Comparison of ENCODE assay signal across 12 cellular contexts in genomic region chr15:66720206-66721010, GRCh38. TPM values are rescaled to one million over a fixed set of nuclear protein-coding genes. Genes with fewer than 3 reads are reported as not detected.
DNase-seq lines count a peak whose midpoint lies in the region; ATAC-seq and TF ChIP-seq lines count a peak whose summit lies in the region.
"Had no signal": no experiment of that assay in that cellular context is flagged by ENCODE, and none has a peak within 500 bp of the region (broad histone marks: within the 10 kb centered on the region; RNA-seq: fewer than 3 reads in every experiment).

No MANE protein-coding gene starts in this region.

- H2AFZ ChIP-seq in ACC112 (ENCODE audit: low read length, unreplicated experiment) (no peak overlapping the region), MM.1S (ENCODE audit: low read length) (no peak overlapping the region)

- H3K4me3 ChIP-seq in ACC112 (ENCODE audit: low read depth, low read length) (no peak overlapping the region; the same call in 1 of the 2 replicates), MM.1S (ENCODE audit: low read length) (no peak overlapping the region)
- H3K4me3 ChIP-seq: heart left ventricle, sigmoid colon, uterus had no signal

- POLR2A ChIA-PET in activated CD8-positive, alpha-beta T cell treated with anti-CD3 and anti-CD28 coated beads, Interleukin-2, amount 10 ng/mL, durations not matched to agents 7 days and 5 days (lab: Charles Lee): interaction anchor here (0.6 to 1.5 kb wide), 3 partner anchors 11 to 141 kb away, joined by 4 to 8 read pairs (median 7); no protein-coding TSS in a partner anchor

- H3K36me3 Mint-ChIP-seq in activated CD8-positive, alpha-beta T cell treated with anti-CD3 and anti-CD28 coated beads, Interleukin-2, amount 10 ng/mL, durations not matched to agents 7 days and 5 days (ENCODE audit: low read depth): no peaks in the 10 kb centered on the region

- no peaks in the 10 kb centered on the region for H3F3A ChIP-seq in MM.1S (ENCODE audit: insufficient read depth, low read length)

- peaks cover 13% of the 10 kb centered on the region; the same call in 1 of the 2 replicates for H3K36me3 ChIP-seq in ACC112 (ENCODE audit: insufficient read depth, low read length)
- H3K36me3 ChIP-seq in MM.1S (replicated peaks; ENCODE audit: insufficient read depth, low read length): no peaks in the 10 kb centered on the region
- H3K36me3 ChIP-seq: uterus had no signal

- H4K20me1 ChIP-seq in MM.1S (ENCODE audit: insufficient read depth, low read length): no peaks in the 10 kb centered on the region

- peak overlapping the region; percentile 69 for H3K27ac Mint-ChIP-seq in activated CD8-positive, alpha-beta T cell treated with anti-CD3 and anti-CD28 coated beads, Interleukin-2, amount 10 ng/mL, durations not matched to agents 7 days and 5 days

- H3K9me3 ChIP-seq in MM.1S (replicated peaks; ENCODE audit: insufficient read depth, low read length): no peaks in the 10 kb centered on the region
- H3K9me3 ChIP-seq: heart left ventricle, sigmoid colon, uterus had no signal

- H3K9me2 ChIP-seq in MM.1S (replicated peaks; ENCODE audit: insufficient read depth, low read length): no peaks in the 10 kb centered on the region

- H3K27ac ChIP-seq in ACC112 (ENCODE audit: low read depth, low read length): peak overlapping the region; percentile 68
- no peak overlapping the region for H3K27ac ChIP-seq in MM.1S (ENCODE audit: low read length)
- H3K27ac ChIP-seq: heart left ventricle, uterus, VCaP had no signal

- peak; percentile 87 for ATAC-seq in activated CD8-positive, alpha-beta T cell treated with anti-CD3 and anti-CD28 coated beads, Interleukin-2, amount 10 ng/mL, durations not matched to agents 7 days and 5 days
- no peak for ATAC-seq in GM21390 (IDR thresholded peaks at IDR 0.05; ENCODE audit: unreplicated experiment)

- TF ChIP-seq CTCF in MM.1S (IDR thresholded peaks at IDR 0.05; ENCODE audit: low read length): no peak

- no peak overlapping the region for H3K9ac ChIP-seq in MM.1S (ENCODE audit: low read length)

- H3K79me2 ChIP-seq in ACC112 (ENCODE audit: control insufficient read depth, insufficient read depth, low read length, unreplicated experiment): peaks cover 30% of the 10 kb centered on the region
- H3K79me2 ChIP-seq in MM.1S (ENCODE audit: low read length): no peaks in the 10 kb centered on the region

- no peaks in the 10 kb centered on the region for H3K9me3 Mint-ChIP-seq in activated CD8-positive, alpha-beta T cell treated with anti-CD3 and anti-CD28 coated beads, Interleukin-2, amount 10 ng/mL, durations not matched to agents 7 days and 5 days (ENCODE audit: insufficient read depth)

- H3K4me1 Mint-ChIP-seq in activated CD8-positive, alpha-beta T cell treated with anti-CD3 and anti-CD28 coated beads, Interleukin-2, amount 10 ng/mL, durations not matched to agents 7 days and 5 days (ENCODE audit: low read depth): peaks cover 35% of the 10 kb centered on the region

- no peak overlapping the region for H3K4me3 Mint-ChIP-seq in activated CD8-positive, alpha-beta T cell treated with anti-CD3 and anti-CD28 coated beads, Interleukin-2, amount 10 ng/mL, durations not matched to agents 7 days and 5 days

- H3K4me1 ChIP-seq in ACC112 (ENCODE audit: control insufficient read depth, insufficient read depth, low read length, unreplicated experiment) (peaks cover 46% of the 10 kb centered on the region), MM.1S (ENCODE audit: low read length) (0 out of 2 replicates have a peak, but pooled peaks cover 3% of the 10 kb centered on the region)

- H3K27me3 Mint-ChIP-seq in activated CD8-positive, alpha-beta T cell treated with anti-CD3 and anti-CD28 coated beads, Interleukin-2, amount 10 ng/mL, durations not matched to agents 7 days and 5 days (ENCODE audit: low read depth): peaks cover 6% of the 10 kb centered on the region

- DNase-seq in HPDE6-E6E7 (ENCODE audit: extremely low spot score) (peak; percentile 85), glomerular visceral epithelial cell (ENCODE audit: extremely low spot score) (peak; percentile 82), foreskin melanocyte (no peak), MM.1S (no peak), Ammon's horn (ENCODE audit: low spot score) (no peak)
- peak; percentile 72 for DNase-seq in activated CD8-positive, alpha-beta T cell treated with anti-CD3 and anti-CD28 coated beads, Interleukin-2, amount 10 ng/mL, durations not matched to agents 7 days and 5 days
- DNase-seq: sigmoid colon had no signal

- H3K4me2 ChIP-seq in MM.1S (ENCODE audit: low read depth, low read length): no peak overlapping the region

- CTCF ChIA-PET in activated CD8-positive, alpha-beta T cell treated with anti-CD3 and anti-CD28 coated beads, Interleukin-2, amount 10 ng/mL, durations not matched to agents 7 days and 5 days (lab: Charles Lee): interaction anchor here (0.5 to 1.0 kb wide), 3 partner anchors 15 to 215 kb away, joined by 3 to 7 read pairs (median 3); partner anchors contain the start of gene ZWILCH

- H3K27me3 ChIP-seq in ACC112 (ENCODE audit: insufficient read depth, low read length): no peaks in the 10 kb centered on the region
- H3K27me3 ChIP-seq in MM.1S (replicated peaks; ENCODE audit: insufficient read depth, low read length): no peaks in the 10 kb centered on the region
- H3K27me3 ChIP-seq: heart left ventricle, sigmoid colon, uterus had no signal

RNA-seq across cellular contexts. Expression of gene SMAD6, which starts 18.4 kb away (rescaled TPM):
- total RNA-seq in activated CD8-positive, alpha-beta T cell treated with anti-CD3 and anti-CD28 coated beads, Interleukin-2, amount 10 ng/mL, durations not matched to agents 7 days and 5 days: 1 to 10 TPM in 1 of 2 experiments, under 1 TPM in 1; 0.97 to 1.2 TPM

Comparison
In these comparisons a context has a peak if more than half of its experiments do, and no peak if none do; other contexts are left out.
1. DNase-seq: peak in HPDE6-E6E7 (single experiment), activated CD8-positive, alpha-beta T cell treated with anti-CD3 and anti-CD28 coated beads, Interleukin-2, amount 10 ng/mL, durations not matched to agents 7 days and 5 days (single experiment) and glomerular visceral epithelial cell (single experiment); none in foreskin melanocyte (single experiment), MM.1S (single experiment) and Ammon's horn (single experiment).